8 cellular contexts compared by ENCODE assay signal in the genomic region with DNA sequence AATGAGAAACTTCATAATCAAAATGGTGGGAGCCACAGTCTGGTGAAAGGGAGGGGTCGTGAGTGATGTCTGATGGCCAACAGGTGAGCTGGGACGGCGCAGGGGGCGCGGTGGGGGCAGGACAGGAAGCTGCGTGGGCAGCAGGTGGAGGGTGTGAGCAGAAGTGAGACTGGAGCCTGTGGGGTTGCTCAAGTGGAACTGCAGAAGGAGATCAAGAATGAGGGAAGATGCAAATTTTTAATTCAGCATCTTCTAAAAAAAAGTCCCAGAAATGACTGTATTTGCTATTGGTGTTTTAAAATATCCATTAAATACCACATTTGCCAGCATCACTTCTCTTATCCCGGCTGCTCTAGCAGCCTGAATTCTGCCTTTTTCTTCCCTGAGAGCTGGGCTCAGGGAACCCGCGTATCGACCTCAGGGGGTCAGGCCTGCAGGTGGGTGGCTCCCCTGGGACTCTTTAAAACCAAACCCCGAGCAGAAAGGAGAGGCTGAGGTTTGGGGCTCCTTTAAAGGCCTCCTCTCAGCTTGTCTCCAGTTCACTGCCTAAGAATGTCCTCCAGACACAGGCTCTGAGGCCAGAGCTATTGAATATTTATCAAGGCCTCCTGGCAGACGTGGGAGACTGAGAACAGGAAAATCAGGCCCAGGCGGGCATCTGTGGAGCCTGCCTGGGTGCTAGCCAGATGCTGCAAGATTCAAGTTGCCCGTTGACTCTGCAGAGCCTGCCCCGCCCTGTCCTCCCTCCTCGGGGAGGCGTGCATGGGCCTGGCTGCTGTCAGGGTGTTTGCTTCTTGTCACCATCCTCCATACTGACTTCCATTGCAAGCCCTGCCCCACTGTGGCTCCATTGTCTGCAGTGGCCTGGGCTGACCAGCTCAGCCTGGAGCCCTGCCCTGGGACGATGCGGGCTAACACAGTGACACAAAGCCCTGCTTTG. TPM values are rescaled to one million over a fixed set of nuclear protein-coding genes. Genes with fewer than 3 reads are reported as not detected.
DNase-seq lines count a peak whose midpoint lies in the region; ATAC-seq and TF ChIP-seq lines count a peak whose summit lies in the region.

No MANE protein-coding gene starts in this region.

- H3K27ac ChIP-seq in RWPE1 (peak overlapping the region; percentile 95), thyroid gland (peak overlapping the region; percentile 70 to 81 (median 78))

- H3K4me1 ChIP-seq in BE2C (0 out of 2 replicates have a peak, but pooled peaks cover 2% of the 10 kb centered on the region), thyroid gland (peaks cover 18 to 25% of the 10 kb centered on the region in 2 donors)

- H3K27me3 ChIP-seq in BE2C (no peaks in the 10 kb centered on the region), thyroid gland (no peaks in the 10 kb centered on the region)

- POLR2A ChIA-PET in RWPE1 (lab: Yijun Ruan, JAX; ENCODE audit: low non-redundant PET) = interaction anchor here (1.4 kb wide), 1 partner anchor 14 kb away, joined by 4 read pairs; no protein-coding TSS in a partner anchor

- no peak overlapping the region for H3K4me3 ChIP-seq in BE2C (ENCODE audit: low read depth, low read length)
- H3K4me3 ChIP-seq in thyroid gland (replicated peaks in 1 of 3) = no peak overlapping the region

- peak in 1 of 2 donors; percentile 19 for TF ChIP-seq POLR2A in thyroid gland (IDR thresholded peaks at IDR 0.05)

- intact Hi-C loops in thyroid gland (cut with DNase I) = loop anchor here (10.0 kb wide), 1 partner anchor 57 kb away; the partner anchor contains the start of gene SYPL1

- H3K9me3 ChIP-seq in BE2C (no peaks in the 10 kb centered on the region), thyroid gland (no peaks in the 10 kb centered on the region)

- H3K36me3 ChIP-seq in BE2C = no peaks in the 10 kb centered on the region
- no peaks in the 10 kb centered on the region for H3K36me3 ChIP-seq in thyroid gland

- CTCF ChIA-PET in RWPE1 (lab: Yijun Ruan, JAX) = interaction anchor here (0.5 to 3.4 kb wide), 12 partner anchors 11 to 298 kb away, joined by 3 to 37 read pairs (median 4); no protein-coding TSS in a partner anchor

- 40 to 41% methylated on average over 16 to 19 of the region's 19 CpGs for WGBS in thyroid gland, 2 donors

- DNase-seq in BE2C (peak; percentile 49), RWPE1 (ENCODE audit: low spot score) (peak; percentile 63), hippocampal formation (lab: John Stamatoyannopoulos, UW) (peak; percentile 92 to 93), thyroid gland (peak; percentile 97), SW 1271 (lab: John Stamatoyannopoulos, UW) (no peak)
- no peak for DNase-seq in activated T-cell treated with anti-CD3 and anti-CD28 coated beads, Interleukin-2, amount 50 U/mL, for 48 hours

- TF ChIP-seq CTCF in BE2C (IDR thresholded peaks at IDR 0.05; ENCODE audit: low read depth, low read length) (no peak), RWPE1 (conservative IDR thresholded peaks at IDR 0.05; ENCODE audit: low read depth) (no peak), thyroid gland (IDR thresholded peaks at IDR 0.05) (peak in 1 of 6 experiments; percentile 4)

- ATAC-seq in GM19025 (IDR thresholded peaks at IDR 0.05; ENCODE audit: low read depth, unreplicated experiment) = peak; percentile 56
- peak; percentile 64 for ATAC-seq in HG03095 (IDR thresholded peaks at IDR 0.05; ENCODE audit: unreplicated experiment)

RNA-seq across cellular contexts. Expression of gene SYPL1, which starts 53.9 kb away (rescaled TPM):
- 33.1 TPM for polyA plus RNA-seq in BE2C (2012; ENCODE audit: insufficient read depth, insufficient read length, low read depth)
- 100 to 1,000 TPM; 119 to 165 (median 132) TPM for total RNA-seq in thyroid gland

Comparison
In these comparisons a context has a peak if more than half of its experiments do, and no peak if none do; other contexts are left out.
1. DNase-seq: peak in BE2C (single experiment), RWPE1 (single experiment), hippocampal formation (2 of 2) and thyroid gland (2 of 2); none in SW 1271 (0 of 2) and activated T-cell treated with anti-CD3 and anti-CD28 coated beads, Interleukin-2, amount 50 U/mL, for 48 hours (0 of 2).